Comparison of ENCODE assay signal across 1 cellular context in the genomic region with DNA sequence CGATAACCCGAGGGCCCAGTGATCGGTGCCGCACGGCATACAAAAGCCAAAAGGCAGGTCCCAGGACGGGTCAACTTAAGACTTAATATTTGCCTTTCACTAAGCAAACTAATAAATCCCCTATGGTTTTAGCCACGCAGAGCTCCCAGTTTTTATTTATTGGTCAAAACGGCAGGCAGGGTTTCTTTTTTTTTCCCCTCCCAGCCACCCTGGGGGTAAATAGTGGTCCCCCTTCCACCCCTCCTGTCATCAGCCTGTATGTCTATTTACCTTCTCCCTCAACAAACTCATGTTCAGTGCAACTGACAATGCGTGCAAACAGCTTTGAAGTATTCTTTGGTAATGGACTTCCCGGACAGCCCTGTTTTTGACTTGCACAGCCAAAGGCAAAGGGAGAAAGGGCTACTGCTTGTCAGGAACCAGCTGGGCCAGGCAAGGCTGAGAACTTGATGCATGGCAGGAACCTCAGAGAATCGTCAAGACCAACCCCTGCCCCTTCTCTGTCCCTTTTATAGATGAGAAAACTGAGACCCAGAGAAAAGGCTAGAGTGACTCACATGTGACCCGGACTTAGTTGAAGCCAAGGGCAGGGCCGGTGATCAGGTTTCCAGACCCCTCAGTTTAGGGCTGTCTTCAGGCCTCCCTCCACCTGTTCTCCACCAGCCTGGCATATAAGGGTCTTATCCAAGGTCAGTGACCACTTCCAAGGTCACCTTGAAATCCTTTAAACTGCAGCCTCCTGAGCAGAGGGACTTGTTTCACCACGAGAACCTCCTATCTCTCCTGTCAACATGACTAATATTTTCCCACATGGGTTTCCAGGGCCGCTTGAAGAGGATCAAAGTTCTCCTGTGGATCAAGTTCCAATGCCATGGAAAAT.
A peak's percentile ranks its signal among the peaks of the same experiment; 100 is the strongest.
TF ChIP-seq lines count a peak whose summit lies in the region.

No MANE protein-coding gene starts in this region.

TF ChIP-seq in HepG2, 621 proteins besides CTCF, POLR2A, EP300 and RAD21 (continued from another document and continues in another):
- TF ChIP-seq, protein P1, sequence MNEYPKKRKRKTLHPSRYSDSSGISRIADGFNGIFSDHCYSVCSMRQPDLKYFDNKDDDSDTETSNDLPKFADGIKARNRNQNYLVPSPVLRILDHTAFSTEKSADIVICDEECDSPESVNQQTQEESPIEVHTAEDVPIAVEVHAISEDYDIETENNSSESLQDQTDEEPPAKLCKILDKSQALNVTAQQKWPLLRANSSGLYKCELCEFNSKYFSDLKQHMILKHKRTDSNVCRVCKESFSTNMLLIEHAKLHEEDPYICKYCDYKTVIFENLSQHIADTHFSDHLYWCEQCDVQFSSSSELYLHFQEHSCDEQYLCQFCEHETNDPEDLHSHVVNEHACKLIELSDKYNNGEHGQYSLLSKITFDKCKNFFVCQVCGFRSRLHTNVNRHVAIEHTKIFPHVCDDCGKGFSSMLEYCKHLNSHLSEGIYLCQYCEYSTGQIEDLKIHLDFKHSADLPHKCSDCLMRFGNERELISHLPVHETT (CRISPR knock-in tag; conservative IDR thresholded peaks at IDR 0.05) = peak; percentile 71
- TF ChIP-seq DMAP1 (CRISPR knock-in tag; IDR thresholded peaks at IDR 0.05) (peak; percentile 83), TEAD3 (CRISPR knock-in tag; optimal IDR thresholded peaks at IDR 0.05; ENCODE audit: borderline replicate concordance) (peak; percentile 89), HES4 (CRISPR knock-in tag; IDR thresholded peaks at IDR 0.05; ENCODE audit: borderline replicate concordance) (no peak), DNMT1 (CRISPR knock-in tag; IDR thresholded peaks at IDR 0.05) (no peak), ELF4 (CRISPR knock-in tag; IDR thresholded peaks at IDR 0.05; ENCODE audit: borderline replicate concordance) (no peak), CHCHD3 (CRISPR knock-in tag; IDR thresholded peaks at IDR 0.05) (no peak), CBFB (CRISPR knock-in tag; IDR thresholded peaks at IDR 0.05) (peak; percentile 97), PLRG1 (conservative IDR thresholded peaks at IDR 0.05) (no peak), ZNF382 (CRISPR knock-in tag; IDR thresholded peaks at IDR 0.05; ENCODE audit: borderline replicate concordance) (no peak), NCOA2 (CRISPR knock-in tag; IDR thresholded peaks at IDR 0.05) (peak; percentile 98), ZNF841 (CRISPR knock-in tag; IDR thresholded peaks at IDR 0.05; ENCODE audit: borderline replicate concordance) (no peak; the same call in 1 of the 2 replicates), ZNF773 (CRISPR knock-in tag; IDR thresholded peaks at IDR 0.05; ENCODE audit: borderline replicate concordance) (no peak), FOXK2 (IDR thresholded peaks at IDR 0.05) (peak; percentile 93), FOXO1 (CRISPR knock-in tag; IDR thresholded peaks at IDR 0.05) (peak; percentile 100), ZNF672 (CRISPR knock-in tag; IDR thresholded peaks at IDR 0.05) (no peak), ZNF570 (CRISPR knock-in tag; IDR thresholded peaks at IDR 0.05; ENCODE audit: borderline replicate concordance) (peak; percentile 83; the same call in 1 of the 2 replicates), SIN3A (IDR thresholded peaks at IDR 0.05; ENCODE audit: borderline replicate concordance, low read depth, low read length) (0 out of 2 replicates have a peak, but pooled peaks have one; percentile 1), ATAD3A (CRISPR knock-in tag; IDR thresholded peaks at IDR 0.05) (no peak), DR1 (CRISPR knock-in tag; IDR thresholded peaks at IDR 0.05) (no peak)
- TF ChIP-seq, protein P2, sequence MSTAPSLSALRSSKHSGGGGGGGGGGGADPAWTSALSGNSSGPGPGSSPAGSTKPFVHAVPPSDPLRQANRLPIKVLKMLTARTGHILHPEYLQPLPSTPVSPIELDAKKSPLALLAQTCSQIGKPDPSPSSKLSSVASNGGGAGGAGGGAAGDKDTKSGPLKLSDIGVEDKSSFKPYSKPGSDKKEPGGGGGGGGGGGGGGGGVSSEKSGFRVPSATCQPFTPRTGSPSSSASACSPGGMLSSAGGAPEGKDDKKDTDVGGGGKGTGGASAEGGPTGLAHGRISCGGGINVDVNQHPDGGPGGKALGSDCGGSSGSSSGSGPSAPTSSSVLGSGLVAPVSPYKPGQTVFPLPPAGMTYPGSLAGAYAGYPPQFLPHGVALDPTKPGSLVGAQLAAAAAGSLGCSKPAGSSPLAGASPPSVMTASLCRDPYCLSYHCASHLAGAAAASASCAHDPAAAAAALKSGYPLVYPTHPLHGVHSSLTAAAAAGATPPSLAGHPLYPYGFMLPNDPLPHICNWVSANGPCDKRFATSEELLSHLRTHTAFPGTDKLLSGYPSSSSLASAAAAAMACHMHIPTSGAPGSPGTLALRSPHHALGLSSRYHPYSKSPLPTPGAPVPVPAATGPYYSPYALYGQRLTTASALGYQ (CRISPR knock-in tag; IDR thresholded peaks at IDR 0.05) = peak; percentile 99
- TF ChIP-seq, protein P3, sequence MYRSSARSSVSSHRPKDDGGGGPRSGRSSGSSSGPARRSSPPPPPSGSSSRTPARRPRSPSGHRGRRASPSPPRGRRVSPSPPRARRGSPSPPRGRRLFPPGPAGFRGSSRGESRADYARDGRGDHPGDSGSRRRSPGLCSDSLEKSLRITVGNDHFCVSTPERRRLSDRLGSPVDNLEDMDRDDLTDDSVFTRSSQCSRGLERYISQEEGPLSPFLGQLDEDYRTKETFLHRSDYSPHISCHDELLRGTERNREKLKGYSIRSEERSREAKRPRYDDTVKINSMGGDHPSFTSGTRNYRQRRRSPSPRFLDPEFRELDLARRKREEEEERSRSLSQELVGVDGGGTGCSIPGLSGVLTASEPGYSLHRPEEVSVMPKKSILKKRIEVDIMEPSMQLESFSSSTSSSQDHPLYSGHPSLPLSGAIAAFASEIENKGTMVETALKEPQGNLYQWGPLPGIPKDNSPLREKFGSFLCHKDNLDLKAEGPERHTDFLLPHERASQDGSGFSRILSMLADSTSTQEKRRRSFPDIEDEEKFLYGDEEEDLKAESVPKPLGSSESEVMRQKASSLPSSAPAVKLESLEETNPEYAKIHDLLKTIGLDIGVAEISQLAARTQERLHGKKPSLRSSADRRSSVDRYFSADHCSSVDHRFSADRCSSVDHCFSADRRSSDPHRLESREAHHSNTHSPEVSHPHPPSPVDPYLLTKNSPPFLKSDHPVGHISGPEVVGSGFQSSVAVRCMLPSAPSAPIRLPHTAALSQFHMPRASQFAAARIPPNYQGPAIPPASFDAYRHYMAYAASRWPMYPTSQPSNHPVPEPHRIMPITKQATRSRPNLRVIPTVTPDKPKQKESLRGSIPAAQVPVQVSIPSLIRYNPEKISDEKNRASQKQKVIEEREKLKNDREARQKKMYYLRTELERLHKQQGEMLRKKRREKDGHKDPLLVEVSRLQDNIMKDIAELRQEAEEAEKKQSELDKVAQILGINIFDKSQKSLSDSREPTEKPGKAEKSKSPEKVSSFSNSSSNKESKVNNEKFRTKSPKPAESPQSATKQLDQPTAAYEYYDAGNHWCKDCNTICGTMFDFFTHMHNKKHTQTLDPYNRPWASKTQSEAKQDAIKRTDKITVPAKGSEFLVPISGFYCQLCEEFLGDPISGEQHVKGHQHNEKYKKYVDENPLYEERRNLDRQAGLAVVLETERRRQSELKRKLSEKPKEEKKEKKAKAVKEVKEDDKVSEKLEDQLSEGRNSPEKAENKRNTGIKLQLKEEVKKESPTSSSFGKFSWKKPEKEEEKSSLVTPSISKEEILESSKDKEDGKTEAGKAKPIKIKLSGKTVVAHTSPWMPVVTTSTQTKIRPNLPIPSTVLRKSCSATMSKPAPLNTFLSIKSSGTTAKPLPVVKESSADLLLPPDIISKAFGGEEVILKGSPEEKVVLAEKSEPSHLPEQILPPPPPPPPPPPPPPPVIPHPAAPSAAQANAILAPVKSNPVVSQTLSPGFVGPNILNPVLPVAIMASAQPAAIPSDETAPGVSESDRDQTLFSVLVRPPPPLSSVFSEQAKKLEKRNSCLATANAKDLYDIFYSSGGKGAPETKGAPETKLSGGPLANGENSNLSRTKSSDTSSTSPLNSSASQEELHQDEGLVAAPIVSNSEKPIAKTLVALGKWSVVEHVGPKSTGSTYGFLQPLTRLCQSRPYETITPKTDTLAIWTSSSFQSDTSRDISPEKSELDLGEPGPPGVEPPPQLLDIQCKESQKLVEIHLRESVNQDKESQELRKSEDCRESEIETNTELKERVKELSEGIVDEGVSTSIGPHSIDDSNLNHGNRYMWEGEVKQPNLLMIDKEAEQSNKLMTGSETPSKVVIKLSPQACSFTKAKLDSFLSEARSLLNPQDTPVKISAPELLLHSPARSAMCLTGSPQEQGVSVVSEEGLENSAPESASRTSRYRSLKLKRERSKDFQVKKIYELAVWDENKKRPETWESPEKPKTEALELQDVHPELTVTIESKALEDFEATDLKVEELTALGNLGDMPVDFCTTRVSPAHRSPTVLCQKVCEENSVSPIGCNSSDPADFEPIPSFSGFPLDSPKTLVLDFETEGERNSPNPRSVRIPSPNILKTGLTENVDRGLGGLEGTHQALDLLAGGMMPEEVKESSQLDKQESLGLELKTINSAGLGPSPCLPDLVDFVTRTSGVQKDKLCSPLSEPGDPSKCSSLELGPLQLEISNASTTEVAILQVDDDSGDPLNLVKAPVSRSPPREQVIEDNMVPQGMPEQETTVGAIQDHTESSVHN (CRISPR knock-in tag; IDR thresholded peaks at IDR 0.05) = peak; percentile 65; the same call in 1 of the 2 replicates
- TF ChIP-seq, protein P4, sequence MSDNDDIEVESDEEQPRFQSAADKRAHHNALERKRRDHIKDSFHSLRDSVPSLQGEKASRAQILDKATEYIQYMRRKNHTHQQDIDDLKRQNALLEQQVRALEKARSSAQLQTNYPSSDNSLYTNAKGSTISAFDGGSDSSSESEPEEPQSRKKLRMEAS (IDR thresholded peaks at IDR 0.05) = peak; percentile 93
- TF ChIP-seq, protein P5, sequence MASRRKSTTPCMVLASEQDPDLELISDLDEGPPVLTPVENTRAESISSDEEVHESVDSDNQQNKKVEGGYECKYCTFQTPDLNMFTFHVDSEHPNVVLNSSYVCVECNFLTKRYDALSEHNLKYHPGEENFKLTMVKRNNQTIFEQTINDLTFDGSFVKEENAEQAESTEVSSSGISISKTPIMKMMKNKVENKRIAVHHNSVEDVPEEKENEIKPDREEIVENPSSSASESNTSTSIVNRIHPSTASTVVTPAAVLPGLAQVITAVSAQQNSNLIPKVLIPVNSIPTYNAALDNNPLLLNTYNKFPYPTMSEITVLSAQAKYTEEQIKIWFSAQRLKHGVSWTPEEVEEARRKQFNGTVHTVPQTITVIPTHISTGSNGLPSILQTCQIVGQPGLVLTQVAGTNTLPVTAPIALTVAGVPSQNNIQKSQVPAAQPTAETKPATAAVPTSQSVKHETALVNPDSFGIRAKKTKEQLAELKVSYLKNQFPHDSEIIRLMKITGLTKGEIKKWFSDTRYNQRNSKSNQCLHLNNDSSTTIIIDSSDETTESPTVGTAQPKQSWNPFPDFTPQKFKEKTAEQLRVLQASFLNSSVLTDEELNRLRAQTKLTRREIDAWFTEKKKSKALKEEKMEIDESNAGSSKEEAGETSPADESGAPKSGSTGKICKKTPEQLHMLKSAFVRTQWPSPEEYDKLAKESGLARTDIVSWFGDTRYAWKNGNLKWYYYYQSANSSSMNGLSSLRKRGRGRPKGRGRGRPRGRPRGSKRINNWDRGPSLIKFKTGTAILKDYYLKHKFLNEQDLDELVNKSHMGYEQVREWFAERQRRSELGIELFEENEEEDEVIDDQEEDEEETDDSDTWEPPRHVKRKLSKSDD (CRISPR knock-in tag; IDR thresholded peaks at IDR 0.05; ENCODE audit: low read depth) = peak; percentile 72; the same call in 1 of the 2 replicates
- TF ChIP-seq, protein P6, sequence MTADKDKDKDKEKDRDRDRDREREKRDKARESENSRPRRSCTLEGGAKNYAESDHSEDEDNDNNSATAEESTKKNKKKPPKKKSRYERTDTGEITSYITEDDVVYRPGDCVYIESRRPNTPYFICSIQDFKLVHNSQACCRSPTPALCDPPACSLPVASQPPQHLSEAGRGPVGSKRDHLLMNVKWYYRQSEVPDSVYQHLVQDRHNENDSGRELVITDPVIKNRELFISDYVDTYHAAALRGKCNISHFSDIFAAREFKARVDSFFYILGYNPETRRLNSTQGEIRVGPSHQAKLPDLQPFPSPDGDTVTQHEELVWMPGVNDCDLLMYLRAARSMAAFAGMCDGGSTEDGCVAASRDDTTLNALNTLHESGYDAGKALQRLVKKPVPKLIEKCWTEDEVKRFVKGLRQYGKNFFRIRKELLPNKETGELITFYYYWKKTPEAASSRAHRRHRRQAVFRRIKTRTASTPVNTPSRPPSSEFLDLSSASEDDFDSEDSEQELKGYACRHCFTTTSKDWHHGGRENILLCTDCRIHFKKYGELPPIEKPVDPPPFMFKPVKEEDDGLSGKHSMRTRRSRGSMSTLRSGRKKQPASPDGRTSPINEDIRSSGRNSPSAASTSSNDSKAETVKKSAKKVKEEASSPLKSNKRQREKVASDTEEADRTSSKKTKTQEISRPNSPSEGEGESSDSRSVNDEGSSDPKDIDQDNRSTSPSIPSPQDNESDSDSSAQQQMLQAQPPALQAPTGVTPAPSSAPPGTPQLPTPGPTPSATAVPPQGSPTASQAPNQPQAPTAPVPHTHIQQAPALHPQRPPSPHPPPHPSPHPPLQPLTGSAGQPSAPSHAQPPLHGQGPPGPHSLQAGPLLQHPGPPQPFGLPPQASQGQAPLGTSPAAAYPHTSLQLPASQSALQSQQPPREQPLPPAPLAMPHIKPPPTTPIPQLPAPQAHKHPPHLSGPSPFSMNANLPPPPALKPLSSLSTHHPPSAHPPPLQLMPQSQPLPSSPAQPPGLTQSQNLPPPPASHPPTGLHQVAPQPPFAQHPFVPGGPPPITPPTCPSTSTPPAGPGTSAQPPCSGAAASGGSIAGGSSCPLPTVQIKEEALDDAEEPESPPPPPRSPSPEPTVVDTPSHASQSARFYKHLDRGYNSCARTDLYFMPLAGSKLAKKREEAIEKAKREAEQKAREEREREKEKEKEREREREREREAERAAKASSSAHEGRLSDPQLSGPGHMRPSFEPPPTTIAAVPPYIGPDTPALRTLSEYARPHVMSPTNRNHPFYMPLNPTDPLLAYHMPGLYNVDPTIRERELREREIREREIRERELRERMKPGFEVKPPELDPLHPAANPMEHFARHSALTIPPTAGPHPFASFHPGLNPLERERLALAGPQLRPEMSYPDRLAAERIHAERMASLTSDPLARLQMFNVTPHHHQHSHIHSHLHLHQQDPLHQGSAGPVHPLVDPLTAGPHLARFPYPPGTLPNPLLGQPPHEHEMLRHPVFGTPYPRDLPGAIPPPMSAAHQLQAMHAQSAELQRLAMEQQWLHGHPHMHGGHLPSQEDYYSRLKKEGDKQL (CRISPR knock-in tag; IDR thresholded peaks at IDR 0.05; ENCODE audit: low read depth) = peak; percentile 100
- TF ChIP-seq, protein P7, sequence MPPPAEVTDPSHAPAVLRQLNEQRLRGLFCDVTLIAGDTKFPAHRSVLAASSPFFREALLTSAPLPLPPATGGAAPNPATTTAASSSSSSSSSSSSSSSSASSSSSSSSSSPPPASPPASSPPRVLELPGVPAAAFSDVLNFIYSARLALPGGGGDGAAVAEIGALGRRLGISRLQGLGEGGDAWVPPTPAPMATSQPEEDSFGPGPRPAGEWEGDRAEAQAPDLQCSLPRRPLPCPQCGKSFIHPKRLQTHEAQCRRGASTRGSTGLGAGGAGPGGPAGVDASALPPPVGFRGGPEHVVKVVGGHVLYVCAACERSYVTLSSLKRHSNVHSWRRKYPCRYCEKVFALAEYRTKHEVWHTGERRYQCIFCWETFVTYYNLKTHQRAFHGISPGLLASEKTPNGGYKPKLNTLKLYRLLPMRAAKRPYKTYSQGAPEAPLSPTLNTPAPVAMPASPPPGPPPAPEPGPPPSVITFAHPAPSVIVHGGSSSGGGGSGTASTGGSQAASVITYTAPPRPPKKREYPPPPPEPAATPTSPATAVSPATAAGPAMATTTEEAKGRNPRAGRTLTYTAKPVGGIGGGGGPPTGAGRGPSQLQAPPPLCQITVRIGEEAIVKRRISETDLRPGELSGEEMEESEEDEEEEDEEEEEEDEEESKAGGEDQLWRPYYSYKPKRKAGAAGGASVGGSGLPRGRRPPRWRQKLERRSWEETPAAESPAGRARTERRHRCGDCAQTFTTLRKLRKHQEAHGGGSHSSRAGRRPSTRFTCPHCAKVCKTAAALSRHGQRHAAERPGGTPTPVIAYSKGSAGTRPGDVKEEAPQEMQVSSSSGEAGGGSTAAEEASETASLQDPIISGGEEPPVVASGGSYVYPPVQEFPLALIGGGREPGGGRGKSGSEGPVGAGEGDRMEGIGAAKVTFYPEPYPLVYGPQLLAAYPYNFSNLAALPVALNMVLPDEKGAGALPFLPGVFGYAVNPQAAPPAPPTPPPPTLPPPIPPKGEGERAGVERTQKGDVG (CRISPR knock-in tag; IDR thresholded peaks at IDR 0.05; ENCODE audit: borderline replicate concordance) = peak; percentile 69
